8 cellular contexts compared by ENCODE assay signal in genomic region chr22:29716814-29717213, GRCh38. TPM values are rescaled to one million over a fixed set of nuclear protein-coding genes. Genes with fewer than 3 reads are reported as not detected.
DNase-seq lines count a peak whose midpoint lies in the region; ATAC-seq and TF ChIP-seq lines count a peak whose summit lies in the region.

No MANE protein-coding gene starts in this region.

- POLR2A ChIA-PET in MCF 10A (lab: Yijun Ruan, JAX): interaction anchor here (0.8 kb wide), 1 partner anchor 13 kb away, joined by 6 read pairs; no protein-coding TSS in a partner anchor

- no peak overlapping the region for H3K27ac ChIP-seq in vagina

- no peaks in the 10 kb centered on the region for H3K4me1 Mint-ChIP-seq in MCF 10A (ENCODE audit: insufficient read depth, unreplicated experiment)

- H3K4me3 ChIP-seq in NB4 (ENCODE audit: low read depth, low read length): no peak overlapping the region
- H3K4me3 ChIP-seq in vagina: no peak overlapping the region

- no peaks in the 10 kb centered on the region for H3K27me3 ChIP-seq in vagina

- no TSS peak for BruUV-seq in MCF 10A (replicated peaks; lab: Mats Ljungman, UMichigan)

- no peaks in the 10 kb centered on the region for H3K4me1 ChIP-seq in vagina

- CTCF ChIA-PET in MCF 10A (lab: Yijun Ruan, JAX): interaction anchor here (0.6 to 1.3 kb wide), 4 partner anchors 27 to 325 kb away, joined by 3 to 5 read pairs (median 3); partner anchors contain the start of gene ZMAT5

- peaks cover 13% of the 10 kb centered on the region for H3K27me3 Mint-ChIP-seq in MCF 10A (ENCODE audit: insufficient read depth, unreplicated experiment)

- no peaks in the 10 kb centered on the region for H3K9me3 ChIP-seq in vagina

- TF ChIP-seq CTCF in NB4 (IDR thresholded peaks at IDR 0.05; ENCODE audit: low read depth, low read length) (no peak), MCF 10A (IDR thresholded peaks at IDR 0.05; ENCODE audit: unreplicated experiment) (no peak), vagina (IDR thresholded peaks at IDR 0.05) (no peak)

- no peaks in the 10 kb centered on the region for H3K36me3 ChIP-seq in vagina

- H3K9me3 Mint-ChIP-seq in MCF 10A (ENCODE audit: unreplicated experiment): no peaks in the 10 kb centered on the region

- no peak overlapping the region for H3K27ac Mint-ChIP-seq in MCF 10A (ENCODE audit: low read depth, unreplicated experiment)

- intact Hi-C loops in MCF 10A (cut with micrococcal nuclease): loop anchor here (5.0 kb wide), 1 partner anchor 370 kb away; no protein-coding TSS in a partner anchor
- intact Hi-C loops in vagina (cut with DNase I): no loop called here

- ATAC-seq in left lobe of liver (peak; percentile 91), HG02970 (IDR thresholded peaks at IDR 0.05; ENCODE audit: low FRiP score, unreplicated experiment) (no peak), HG03439 (IDR thresholded peaks at IDR 0.05; ENCODE audit: unreplicated experiment) (no peak)

- TF ChIP-seq POLR2A in NB4 (IDR thresholded peaks at IDR 0.05; ENCODE audit: extremely low read depth, insufficient read length) (no peak), vagina (IDR thresholded peaks at IDR 0.05) (no peak)

- H3K36me3 Mint-ChIP-seq in MCF 10A (ENCODE audit: insufficient read depth, unreplicated experiment): no peaks in the 10 kb centered on the region

- H3K4me3 Mint-ChIP-seq in MCF 10A (ENCODE audit: unreplicated experiment): no peak overlapping the region

- DNase-seq in GM19240 (ENCODE audit: insufficient read length, low spot score) (peak; percentile 68), NB4 (ENCODE audit: low read depth) (peak; percentile 73), MCF 10A (ENCODE audit: unreplicated experiment) (peak; percentile 71), left lobe of liver (ENCODE audit: low spot score) (peak; percentile 63), vagina (ENCODE audit: extremely low spot score in 2 of 2) (no peak), COLO668 (lab: John Stamatoyannopoulos, UW; ENCODE audit: unreplicated experiment) (no peak)

RNA-seq across cellular contexts. Expression of gene CABP7, which starts 3.0 kb away (rescaled TPM):
- not detected in 2 replicates for total RNA-seq in MCF 10A (2022)
- not detected for total RNA-seq in left lobe of liver
- not detected for total RNA-seq in vagina

RNA-seq across cellular contexts. Expression of gene ZMAT5, which starts 50.0 kb away (rescaled TPM):
- total RNA-seq in MCF 10A (2022) (19.0 and 25.6 TPM in 2 replicates), left lobe of liver (11.1 TPM), vagina (22.6 TPM)

RNA-seq across cellular contexts. Expression of gene UQCR10, which starts 50.4 kb away (rescaled TPM):
- 94.7 and 114 TPM in 2 replicates for total RNA-seq in MCF 10A (2022)
- 65.5 TPM for total RNA-seq in left lobe of liver
- total RNA-seq in vagina: 65.8 TPM

Comparison
In these comparisons a context has a peak if more than half of its experiments do, and no peak if none do; other contexts are left out.
1. DNase-seq: peak in GM19240 (single experiment), NB4 (single experiment), MCF 10A (single experiment) and left lobe of liver (single experiment); none in vagina (0 of 2) and COLO668 (single experiment).